ENCODE assay signal across 8 cellular contexts in the genomic region with DNA sequence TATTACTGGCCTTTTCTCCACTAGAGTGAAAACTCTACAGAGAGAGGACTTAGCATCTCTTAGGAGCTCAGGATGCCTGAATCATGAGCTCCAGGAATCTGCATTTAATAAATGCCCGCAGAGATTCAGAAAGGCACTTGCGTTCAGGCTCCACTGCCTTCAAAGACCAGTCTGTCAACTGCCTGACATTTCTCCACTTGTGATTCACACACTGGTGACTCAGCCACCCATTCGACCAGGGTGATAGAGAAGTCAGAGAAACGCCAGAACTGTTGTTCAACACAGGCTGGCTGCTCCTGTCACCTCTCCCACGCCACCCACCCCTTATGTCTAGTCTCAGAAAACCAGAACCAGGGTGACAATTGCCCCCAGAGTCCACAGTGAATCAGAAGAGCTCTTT. TPM values are rescaled to one million over a fixed set of nuclear protein-coding genes. Genes with fewer than 3 reads are reported as not detected.
DNase-seq lines count a peak whose midpoint lies in the region; ATAC-seq and TF ChIP-seq lines count a peak whose summit lies in the region.

No MANE protein-coding gene starts in this region.

- H3K36me3 ChIP-seq in CD8-positive, alpha-beta T cell (ENCODE audit: insufficient read depth, low read length): no peaks in the 10 kb centered on the region
- H3K36me3 ChIP-seq in esophagus muscularis mucosa: no peaks in the 10 kb centered on the region
- H3K36me3 ChIP-seq in GM23338 (ENCODE audit: insufficient read depth): no peaks in the 10 kb centered on the region

- no peaks in the 10 kb centered on the region for H3K9me3 Mint-ChIP-seq in CD8-positive, alpha-beta T cell
- H3K9me3 Mint-ChIP-seq in GM23338: peaks cover 7% of the 10 kb centered on the region
- peaks cover 3% of the 10 kb centered on the region for H3K9me3 Mint-ChIP-seq in progenitor cell of endocrine pancreas (ENCODE audit: low read depth)

- peak overlapping the region; percentile 86 for H3K27ac Mint-ChIP-seq in CD8-positive, alpha-beta T cell
- H3K27ac Mint-ChIP-seq in GM23338 (no peak overlapping the region), progenitor cell of endocrine pancreas (no peak overlapping the region)

- ATAC-seq in CD8-positive, alpha-beta T cell: peak; percentile 93
- peak; percentile 73 for ATAC-seq in HG03378 (IDR thresholded peaks at IDR 0.05; ENCODE audit: unreplicated experiment)
- ATAC-seq in GM23338: no peak

- H3K4me3 ChIP-seq in CD8-positive, alpha-beta T cell (ENCODE audit: low read depth, low read length): no peak overlapping the region
- H3K4me3 ChIP-seq in esophagus muscularis mucosa (no peak overlapping the region), GM23338 (no peak overlapping the region)

- WGBS in esophagus muscularis mucosa: 24% methylated on average over 5 of the region's 5 CpGs

- peaks cover 7% of the 10 kb centered on the region for H3K4me1 ChIP-seq in CD8-positive, alpha-beta T cell (ENCODE audit: insufficient read depth, low read length)
- H3K4me1 ChIP-seq in esophagus muscularis mucosa: peaks cover 3 to 53% (median 47%) of the 10 kb centered on the region in 4 donors
- H3K4me1 ChIP-seq in GM23338 (ENCODE audit: insufficient read depth): no peaks in the 10 kb centered on the region

- TF ChIP-seq CTCF in CD8-positive, alpha-beta T cell (IDR thresholded peaks at IDR 0.05): no peak
- TF ChIP-seq CTCF in esophagus muscularis mucosa (IDR thresholded peaks at IDR 0.05) (no peak), GM23338 (conservative IDR thresholded peaks at IDR 0.05; ENCODE audit: low read depth in 2 of 2) (no peak), progenitor cell of endocrine pancreas (IDR thresholded peaks at IDR 0.05; ENCODE audit: unreplicated experiment) (no peak)

- peaks cover 28% of the 10 kb centered on the region for H3K4me1 Mint-ChIP-seq in CD8-positive, alpha-beta T cell (ENCODE audit: low read depth)
- H3K4me1 Mint-ChIP-seq in GM23338 (peaks cover 1% of the 10 kb centered on the region; the same call in 2 of the 3 replicates), progenitor cell of endocrine pancreas (ENCODE audit: low read depth) (peaks cover 3% of the 10 kb centered on the region)

- H3K9me3 ChIP-seq in CD8-positive, alpha-beta T cell (ENCODE audit: low read length): no peaks in the 10 kb centered on the region
- H3K9me3 ChIP-seq in esophagus muscularis mucosa: no peaks in the 10 kb centered on the region

- no peaks in the 10 kb centered on the region for H4K20me1 ChIP-seq in GM23338 (replicated peaks; ENCODE audit: insufficient read depth)

- H3K79me2 ChIP-seq in GM23338 (replicated peaks; ENCODE audit: insufficient read depth): no peaks in the 10 kb centered on the region

- peak in 5 of 7 experiments; percentile 35 to 63 (median 42) for DNase-seq in CD8-positive, alpha-beta T cell
- peak; percentile 74 to 76 for DNase-seq in activated CD4-positive, alpha-beta T cell treated with anti-CD3 and anti-CD28 coated beads, Interleukin-2, amount 50 U/mL, for 4 hours
- DNase-seq in esophagus muscularis mucosa (ENCODE audit: extremely low spot score) (no peak), GM23338 (ENCODE audit: low spot score) (no peak), NCI-H446 (lab: John Stamatoyannopoulos, UW) (no peak), progenitor cell of endocrine pancreas (ENCODE audit: low spot score, unreplicated experiment) (no peak)
- DNase-seq in stimulated activated CD4-positive, alpha-beta T cell treated with anti-CD3 and anti-CD28 coated beads, Interleukin-15, amount 100 ng/mL, for 48 hours (ENCODE audit: low read depth in 2 of 2): peak; percentile 76 to 86

- no peak for TF ChIP-seq EP300 in esophagus muscularis mucosa (IDR thresholded peaks at IDR 0.05)

- H3K36me3 Mint-ChIP-seq in CD8-positive, alpha-beta T cell: no peaks in the 10 kb centered on the region
- H3K36me3 Mint-ChIP-seq in GM23338 (ENCODE audit: low read depth) (no peaks in the 10 kb centered on the region), progenitor cell of endocrine pancreas (ENCODE audit: insufficient read depth) (no peaks in the 10 kb centered on the region)

- H3K4me3 Mint-ChIP-seq in CD8-positive, alpha-beta T cell: no peak overlapping the region
- H3K4me3 Mint-ChIP-seq in GM23338 (no peak overlapping the region; the same call in 2 of the 3 replicates), progenitor cell of endocrine pancreas (ENCODE audit: low read depth) (no peak overlapping the region)

- intact Hi-C loops in CD8-positive, alpha-beta T cell (cut with DNase I, micrococcal nuclease): no loop called here
- intact Hi-C loops in esophagus muscularis mucosa (cut with DNase I): no loop called here

- CTCF ChIA-PET in CD8-positive, alpha-beta T cell (lab: Charles Lee): interaction anchor here (1.0 kb wide), 1 partner anchor 427 kb away, joined by 3 read pairs; a partner anchor contains a TSS

- POLR2A ChIA-PET in CD8-positive, alpha-beta T cell (lab: Charles Lee): interaction anchor here (0.8 to 2.0 kb wide), 3 partner anchors 10 to 27 kb away, joined by 3 to 7 read pairs (median 4); a partner anchor contains a TSS

- no peaks in the 10 kb centered on the region for H3K27me3 Mint-ChIP-seq in CD8-positive, alpha-beta T cell (ENCODE audit: low read depth)
- peaks cover 8% of the 10 kb centered on the region for H3K27me3 Mint-ChIP-seq in GM23338 (ENCODE audit: insufficient read depth, low read depth, poor library complexity)
- peaks cover 10% of the 10 kb centered on the region for H3K27me3 Mint-ChIP-seq in progenitor cell of endocrine pancreas

- H3F3A ChIP-seq in GM23338 (replicated peaks; ENCODE audit: low read depth): no peaks in the 10 kb centered on the region

- no peak overlapping the region for H3K27ac ChIP-seq in CD8-positive, alpha-beta T cell (ENCODE audit: low read depth, low read length)
- H3K27ac ChIP-seq in esophagus muscularis mucosa (replicated peaks in 1 of 4) (peak overlapping the region; percentile 59 to 96 (median 92)), GM23338 (ENCODE audit: low read depth) (no peak overlapping the region)

- H3K27me3 ChIP-seq in CD8-positive, alpha-beta T cell (ENCODE audit: insufficient read depth, low read length): no peaks in the 10 kb centered on the region
- H3K27me3 ChIP-seq in esophagus muscularis mucosa (no peaks in the 10 kb centered on the region), GM23338 (ENCODE audit: insufficient read depth) (no peaks in the 10 kb centered on the region)

- no peak overlapping the region for H3K4me2 ChIP-seq in GM23338

- TF ChIP-seq POLR2A in esophagus muscularis mucosa (IDR thresholded peaks at IDR 0.05; ENCODE audit: low read depth): no peak

- no peak overlapping the region for H2AFZ ChIP-seq in GM23338

- H3K9me2 ChIP-seq in GM23338 (ENCODE audit: insufficient read depth): 0 out of 2 replicates have a peak, but pooled peaks cover 4% of the 10 kb centered on the region

TF ChIP-seq in GM23338, 12 proteins besides CTCF, POLR2A, EP300 and RAD21 (continues in another document):
- TF ChIP-seq EZH2 (IDR thresholded peaks at IDR 0.05; ENCODE audit: low read depth, unreplicated experiment): no peak
- TF ChIP-seq, protein P1, sequence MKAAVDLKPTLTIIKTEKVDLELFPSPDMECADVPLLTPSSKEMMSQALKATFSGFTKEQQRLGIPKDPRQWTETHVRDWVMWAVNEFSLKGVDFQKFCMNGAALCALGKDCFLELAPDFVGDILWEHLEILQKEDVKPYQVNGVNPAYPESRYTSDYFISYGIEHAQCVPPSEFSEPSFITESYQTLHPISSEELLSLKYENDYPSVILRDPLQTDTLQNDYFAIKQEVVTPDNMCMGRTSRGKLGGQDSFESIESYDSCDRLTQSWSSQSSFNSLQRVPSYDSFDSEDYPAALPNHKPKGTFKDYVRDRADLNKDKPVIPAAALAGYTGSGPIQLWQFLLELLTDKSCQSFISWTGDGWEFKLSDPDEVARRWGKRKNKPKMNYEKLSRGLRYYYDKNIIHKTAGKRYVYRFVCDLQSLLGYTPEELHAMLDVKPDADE (IDR thresholded peaks at IDR 0.05): no peak
- no peak for TF ChIP-seq EZH2phosphoT487 (IDR thresholded peaks at IDR 0.05; ENCODE audit: unreplicated experiment)
- no peak for TF ChIP-seq NANOG (IDR thresholded peaks at IDR 0.05; ENCODE audit: borderline replicate concordance)
- TF ChIP-seq, protein P2, sequence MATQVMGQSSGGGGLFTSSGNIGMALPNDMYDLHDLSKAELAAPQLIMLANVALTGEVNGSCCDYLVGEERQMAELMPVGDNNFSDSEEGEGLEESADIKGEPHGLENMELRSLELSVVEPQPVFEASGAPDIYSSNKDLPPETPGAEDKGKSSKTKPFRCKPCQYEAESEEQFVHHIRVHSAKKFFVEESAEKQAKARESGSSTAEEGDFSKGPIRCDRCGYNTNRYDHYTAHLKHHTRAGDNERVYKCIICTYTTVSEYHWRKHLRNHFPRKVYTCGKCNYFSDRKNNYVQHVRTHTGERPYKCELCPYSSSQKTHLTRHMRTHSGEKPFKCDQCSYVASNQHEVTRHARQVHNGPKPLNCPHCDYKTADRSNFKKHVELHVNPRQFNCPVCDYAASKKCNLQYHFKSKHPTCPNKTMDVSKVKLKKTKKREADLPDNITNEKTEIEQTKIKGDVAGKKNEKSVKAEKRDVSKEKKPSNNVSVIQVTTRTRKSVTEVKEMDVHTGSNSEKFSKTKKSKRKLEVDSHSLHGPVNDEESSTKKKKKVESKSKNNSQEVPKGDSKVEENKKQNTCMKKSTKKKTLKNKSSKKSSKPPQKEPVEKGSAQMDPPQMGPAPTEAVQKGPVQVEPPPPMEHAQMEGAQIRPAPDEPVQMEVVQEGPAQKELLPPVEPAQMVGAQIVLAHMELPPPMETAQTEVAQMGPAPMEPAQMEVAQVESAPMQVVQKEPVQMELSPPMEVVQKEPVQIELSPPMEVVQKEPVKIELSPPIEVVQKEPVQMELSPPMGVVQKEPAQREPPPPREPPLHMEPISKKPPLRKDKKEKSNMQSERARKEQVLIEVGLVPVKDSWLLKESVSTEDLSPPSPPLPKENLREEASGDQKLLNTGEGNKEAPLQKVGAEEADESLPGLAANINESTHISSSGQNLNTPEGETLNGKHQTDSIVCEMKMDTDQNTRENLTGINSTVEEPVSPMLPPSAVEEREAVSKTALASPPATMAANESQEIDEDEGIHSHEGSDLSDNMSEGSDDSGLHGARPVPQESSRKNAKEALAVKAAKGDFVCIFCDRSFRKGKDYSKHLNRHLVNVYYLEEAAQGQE (IDR thresholded peaks at IDR 0.05; ENCODE audit: unreplicated experiment): no peak
- no peak for TF ChIP-seq JUNB (IDR thresholded peaks at IDR 0.05; ENCODE audit: unreplicated experiment)
- TF ChIP-seq STAT1 (IDR thresholded peaks at IDR 0.05; ENCODE audit: unreplicated experiment): no peak

RNA-seq across cellular contexts. Expression of a gene that starts 26.9 kb away (rescaled TPM):
- 100 to 1,000 TPM; 105 TPM for total RNA-seq in CD8-positive, alpha-beta T cell
- total RNA-seq in esophagus muscularis mucosa (100 to 1,000 TPM in 1 of 4 donors, 10 to 100 TPM in 3; 82.3 to 157 (median 85.1) TPM), progenitor cell of endocrine pancreas (116 and 124 TPM in 2 replicates)
- total RNA-seq in GM23338 (2014; rRNA removed; shearing (Covaris generic)): 91.3 and 93.6 TPM in 2 replicates
- 41.9 and 50.6 TPM in 2 replicates for polyA plus RNA-seq in GM23338 (2016; fragmentation: Nextera tagmentation; extraction: Ambion mirVana)

Comparison
In these comparisons a context has a peak if more than half of its experiments do, and no peak if none do; other contexts are left out.
1. DNase-seq: peak in CD8-positive, alpha-beta T cell (5 of 7), activated CD4-positive, alpha-beta T cell treated with anti-CD3 and anti-CD28 coated beads, Interleukin-2, amount 50 U/mL, for 4 hours (2 of 2) and stimulated activated CD4-positive, alpha-beta T cell treated with anti-CD3 and anti-CD28 coated beads, Interleukin-15, amount 100 ng/mL, for 48 hours (2 of 2); none in esophagus muscularis mucosa (single experiment), GM23338 (single experiment), NCI-H446 (0 of 2) and progenitor cell of endocrine pancreas (single experiment).
2. H3K27ac ChIP-seq: peak in esophagus muscularis mucosa (4 of 4); none in CD8-positive, alpha-beta T cell (single experiment) and GM23338 (single experiment).